ENCODE assay signal across 8 cellular contexts in genomic region chr4:54099959-54100606, GRCh38. TPM values are rescaled to one million over a fixed set of nuclear protein-coding genes. Genes with fewer than 3 reads are reported as not detected.
DNase-seq lines count a peak whose midpoint lies in the region; ATAC-seq and TF ChIP-seq lines count a peak whose summit lies in the region.

GSX2 (plus strand) TSS chr4:54100163; CDS start chr4:54100345, 182 bp downstream.

- peak within 1 kb of the TSS; percentile 75 for H3K4me3 Mint-ChIP-seq in CD4-positive, alpha-beta T cell
- peak within 1 kb of the TSS; percentile 43 for H3K4me3 Mint-ChIP-seq in endodermal cell
- peak within 1 kb of the TSS; percentile 83 for H3K4me3 Mint-ChIP-seq in neural progenitor cell

- H3K79me2 ChIP-seq in MM.1S (ENCODE audit: low read length) (no peaks in the 10 kb centered on the region), neural progenitor cell (ENCODE audit: low read depth) (no peaks in the 10 kb centered on the region)

- no peaks in the 10 kb centered on the region for H3F3A ChIP-seq in MM.1S (ENCODE audit: insufficient read depth, low read length)
- H3F3A ChIP-seq in neural progenitor cell (ENCODE audit: low read depth): peaks cover 49% of the 10 kb centered on the region

- H3K4me3 ChIP-seq in MM.1S (ENCODE audit: low read length) (peak within 1 kb of the TSS; percentile 8; the same call in 1 of the 2 replicates), endodermal cell (ENCODE audit: low read length) (peak within 1 kb of the TSS; percentile 50), neural progenitor cell (peak within 1 kb of the TSS; percentile 34), A673 (ENCODE audit: low read depth, low read length, poor library complexity, severe bottlenecking) (no peak within 1 kb of the TSS)

- no peaks in the 10 kb centered on the region for H3K4me1 ChIP-seq in MM.1S (ENCODE audit: low read length)
- peaks cover 17% of the 10 kb centered on the region for H3K4me1 ChIP-seq in endodermal cell (ENCODE audit: control insufficient read depth, insufficient read depth, low read length)
- peaks cover 72% of the 10 kb centered on the region for H3K4me1 ChIP-seq in neural progenitor cell
- no peaks in the 10 kb centered on the region for H3K4me1 ChIP-seq in A673 (ENCODE audit: insufficient read depth, low read length, poor library complexity, severe bottlenecking)

- no peak for DNase-seq in CD4-positive, alpha-beta T cell
- no peak for DNase-seq in MM.1S
- DNase-seq in endodermal cell: no peak
- peak; percentile 54 for DNase-seq in neural progenitor cell (ENCODE audit: low spot score)
- DNase-seq in NCI-H82 (lab: John Stamatoyannopoulos, UW): no peak
- no peak for DNase-seq in A673 (ENCODE audit: low spot score)
- no peak for DNase-seq in middle frontal gyrus (ENCODE audit: extremely low spot score, low spot score)
- no peak for DNase-seq in posterior vena cava (ENCODE audit: low spot score)

- H3K4me2 ChIP-seq in MM.1S (ENCODE audit: low read depth, low read length): peak within 1 kb of the TSS; percentile 54; the same call in 1 of the 2 replicates
- peak within 1 kb of the TSS; percentile 76 for H3K4me2 ChIP-seq in neural progenitor cell

- intact Hi-C loops in CD4-positive, alpha-beta T cell (cut with DNase I, micrococcal nuclease): loop anchor here in 1 of 2 experiments (10.0 kb wide), 1 partner anchor 1235 kb away; the partner anchor contains the start of gene RASL11B
- intact Hi-C loops in A673 (cut with micrococcal nuclease; ENCODE audit: unreplicated experiment) (no loop called here), posterior vena cava (cut with DNase I) (no loop called here)

- H2AFZ ChIP-seq in MM.1S (ENCODE audit: low read length) (0 out of 2 replicates have a peak within 1 kb of the TSS, but pooled peaks have one; percentile 35), neural progenitor cell (replicated peaks) (no peak within 1 kb of the TSS)

- H3K9ac ChIP-seq in MM.1S (ENCODE audit: low read length) (no peak within 1 kb of the TSS), endodermal cell (ENCODE audit: extremely low read depth, low read length, poor library complexity, severe bottlenecking) (no peak within 1 kb of the TSS), neural progenitor cell (no peak within 1 kb of the TSS)

- peaks cover 97% of the 10 kb centered on the region for H3K27me3 Mint-ChIP-seq in CD4-positive, alpha-beta T cell
- H3K27me3 Mint-ChIP-seq in endodermal cell (ENCODE audit: insufficient read depth) (peaks cover 100% of the 10 kb centered on the region), neural progenitor cell (ENCODE audit: insufficient read depth, low read depth) (peaks cover 92% of the 10 kb centered on the region)

- no peaks in the 10 kb centered on the region for H3K9me3 Mint-ChIP-seq in CD4-positive, alpha-beta T cell
- H3K9me3 Mint-ChIP-seq in endodermal cell (no peaks in the 10 kb centered on the region), neural progenitor cell (no peaks in the 10 kb centered on the region)

- H3K27ac ChIP-seq in CD4-positive, alpha-beta T cell (ENCODE audit: low read depth, low read length): no peak within 1 kb of the TSS
- H3K27ac ChIP-seq in MM.1S (ENCODE audit: low read length) (no peak within 1 kb of the TSS), endodermal cell (ENCODE audit: low read depth, low read length) (no peak within 1 kb of the TSS), neural progenitor cell (no peak within 1 kb of the TSS), A673 (ENCODE audit: low read depth, low read length, poor library complexity, severe bottlenecking) (no peak within 1 kb of the TSS)

- BruUV-seq in A673 (replicated peaks; lab: Mats Ljungman, UMichigan): no TSS peak

- no peaks in the 10 kb centered on the region for H3K36me3 Mint-ChIP-seq in CD4-positive, alpha-beta T cell (ENCODE audit: low read depth)
- H3K36me3 Mint-ChIP-seq in endodermal cell (ENCODE audit: low read depth): no peaks in the 10 kb centered on the region
- H3K36me3 Mint-ChIP-seq in neural progenitor cell: no peaks in the 10 kb centered on the region

- TF ChIP-seq CTCF in CD4-positive, alpha-beta T cell (IDR thresholded peaks at IDR 0.05): no peak
- no peak for TF ChIP-seq CTCF in MM.1S (IDR thresholded peaks at IDR 0.05; ENCODE audit: low read length)
- TF ChIP-seq CTCF in endodermal cell (conservative IDR thresholded peaks at IDR 0.05): no peak
- TF ChIP-seq CTCF in neural progenitor cell (IDR thresholded peaks at IDR 0.05): no peak
- TF ChIP-seq CTCF in A673 (conservative IDR thresholded peaks at IDR 0.05; ENCODE audit: low read depth, low read length): no peak

- peaks cover 58% of the 10 kb centered on the region for H3K4me1 Mint-ChIP-seq in CD4-positive, alpha-beta T cell (ENCODE audit: low read depth)
- H3K4me1 Mint-ChIP-seq in endodermal cell (peaks cover 38% of the 10 kb centered on the region), neural progenitor cell (peaks cover 48% of the 10 kb centered on the region)

- H4K20me1 ChIP-seq in MM.1S (ENCODE audit: insufficient read depth, low read length): no peaks in the 10 kb centered on the region
- peaks cover 97% of the 10 kb centered on the region for H4K20me1 ChIP-seq in neural progenitor cell (ENCODE audit: low read depth)

- peaks cover 96% of the 10 kb centered on the region for H3K27me3 ChIP-seq in CD4-positive, alpha-beta T cell (ENCODE audit: control insufficient read depth, insufficient read depth, low read length)
- H3K27me3 ChIP-seq in MM.1S (replicated peaks; ENCODE audit: insufficient read depth, low read length): peaks cover 55% of the 10 kb centered on the region
- H3K27me3 ChIP-seq in endodermal cell (ENCODE audit: control insufficient read depth, insufficient read depth, low read length, poor library complexity, severe bottlenecking): peaks cover 100% of the 10 kb centered on the region
- H3K27me3 ChIP-seq in neural progenitor cell: peaks cover 100% of the 10 kb centered on the region
- H3K27me3 ChIP-seq in A673 (replicated peaks; ENCODE audit: insufficient read depth, low read depth, low read length, poor library complexity): peaks cover 94% of the 10 kb centered on the region

- peak; percentile 47 for ATAC-seq in CD4-positive, alpha-beta T cell (ENCODE audit: poor library complexity)

- CTCF ChIA-PET in CD4-positive, alpha-beta T cell (lab: Charles Lee): no interaction called here
- CTCF ChIA-PET in A673 (lab: Charles Lee): no interaction called here

- H3K9me2 ChIP-seq in MM.1S (replicated peaks; ENCODE audit: insufficient read depth, low read length): no peaks in the 10 kb centered on the region

- WGBS in endodermal cell (ENCODE audit: insufficient coverage in 1 of 2, insufficient read length in 1 of 2), 2 experiments: 1% methylated on average over 11 to 62 of the region's 62 CpGs

- POLR2A ChIA-PET in CD4-positive, alpha-beta T cell (lab: Charles Lee): interaction anchor here (1.2 to 2.6 kb wide), 2 partner anchors 9 to 37 kb away, joined by 4 to 10 read pairs; partner anchors contain the start of gene CHIC2
- POLR2A ChIA-PET in A673 (lab: Charles Lee; ENCODE audit: low non-redundant PET): no interaction called here

- no peaks in the 10 kb centered on the region for H3K9me3 ChIP-seq in CD4-positive, alpha-beta T cell (ENCODE audit: control insufficient read depth, low read length)
- H3K9me3 ChIP-seq in MM.1S (replicated peaks; ENCODE audit: insufficient read depth, low read length) (no peaks in the 10 kb centered on the region), endodermal cell (ENCODE audit: control insufficient read depth, low read length) (no peaks in the 10 kb centered on the region), neural progenitor cell (ENCODE audit: low read depth) (no peaks in the 10 kb centered on the region), A673 (ENCODE audit: low read depth, low read length, poor library complexity, severe bottlenecking) (no peaks in the 10 kb centered on the region)

- H3K36me3 ChIP-seq in MM.1S (replicated peaks; ENCODE audit: insufficient read depth, low read length): no peaks in the 10 kb centered on the region
- no peaks in the 10 kb centered on the region for H3K36me3 ChIP-seq in endodermal cell (ENCODE audit: control insufficient read depth, insufficient read depth, low read length)
- no peaks in the 10 kb centered on the region for H3K36me3 ChIP-seq in neural progenitor cell
- H3K36me3 ChIP-seq in A673 (ENCODE audit: insufficient read depth, low read length, poor library complexity, severe bottlenecking): no peaks in the 10 kb centered on the region

- no peak within 1 kb of the TSS for H3K27ac Mint-ChIP-seq in CD4-positive, alpha-beta T cell
- H3K27ac Mint-ChIP-seq in endodermal cell (no peak within 1 kb of the TSS), neural progenitor cell (no peak within 1 kb of the TSS)

RNA-seq across cellular contexts. Expression of gene GSX2, which starts in this region (rescaled TPM):
- total RNA-seq in CD4-positive, alpha-beta T cell: not detected
- total RNA-seq in endodermal cell (not detected), neural progenitor cell (ENCODE audit: low replicate concordance) (0.59 TPM in 1 of 2 replicates, not detected in the other), A673 (2021) (not detected in 2 replicates), posterior vena cava (not detected)
- polyA plus RNA-seq in endodermal cell (2013, experiment 1 of 2): 3.6 TPM
- 4.2 TPM for polyA plus RNA-seq in endodermal cell (2013, experiment 2 of 2)

Comparison
In these comparisons a context has a peak if more than half of its experiments do, and no peak if none do; other contexts are left out.
1. Peak in ATAC-seq in CD4-positive, alpha-beta T cell; RNA of the gene not detected or under 1 TPM.
2. Peak in DNase-seq, H3K4me3 ChIP-seq and H3K4me2 ChIP-seq in neural progenitor cell; RNA of the gene not detected or under 1 TPM.